ENCODE assay signal across 10 cellular contexts in genomic region chr1:22751124-22751531, GRCh38. TPM values are rescaled to one million over a fixed set of nuclear protein-coding genes. Genes with fewer than 3 reads are reported as not detected.
DNase-seq lines count a peak whose midpoint lies in the region; ATAC-seq and TF ChIP-seq lines count a peak whose summit lies in the region.
"Had no signal": no experiment of that assay in that cellular context is flagged by ENCODE, and none has a peak within 500 bp of the region (broad histone marks: within the 10 kb centered on the region; RNA-seq: fewer than 3 reads in every experiment).

No MANE protein-coding gene starts in this region.

- H3K9me3 ChIP-seq in gastroesophageal sphincter, result no peaks in the 10 kb centered on the region
- H3K9me3 ChIP-seq in thymus (ENCODE audit: control insufficient read depth), result no peaks in the 10 kb centered on the region
- H3K9me3 ChIP-seq in OCI-LY7 (ENCODE audit: low read length), result no peaks in the 10 kb centered on the region

- TF ChIP-seq POLR2A in gastroesophageal sphincter (IDR thresholded peaks at IDR 0.05), result no peak

- no peak overlapping the region for H3K4me2 ChIP-seq in OCI-LY7 (ENCODE audit: low read length)

- no peak overlapping the region for H2AFZ ChIP-seq in OCI-LY7 (ENCODE audit: low read length)

- no peak for TF ChIP-seq EP300 in gastroesophageal sphincter (IDR thresholded peaks at IDR 0.05)

- H3K9me2 ChIP-seq in OCI-LY7 (ENCODE audit: insufficient read depth, low read length), result no peaks in the 10 kb centered on the region

- no peak overlapping the region for H3K4me3 ChIP-seq in gastroesophageal sphincter
- no peak overlapping the region for H3K4me3 ChIP-seq in thymus (ENCODE audit: low read length)
- H3K4me3 ChIP-seq in OCI-LY7 (ENCODE audit: low read depth, low read length, poor library complexity, severe bottlenecking), result no peak overlapping the region

- ATAC-seq in gastroesophageal sphincter, result peak; percentile 2

- H3K4me1 ChIP-seq in gastroesophageal sphincter, result peaks cover 0 to 25% (median 6%) of the 10 kb centered on the region in 3 donors
- H3K4me1 ChIP-seq in thymus (ENCODE audit: control insufficient read depth, insufficient read depth, low read length), result no peaks in the 10 kb centered on the region
- H3K4me1 ChIP-seq in OCI-LY7 (ENCODE audit: insufficient read depth, low read length, poor library complexity, severe bottlenecking), result no peaks in the 10 kb centered on the region

- no peaks in the 10 kb centered on the region for H4K20me1 ChIP-seq in OCI-LY7 (ENCODE audit: insufficient read depth, low read length)

- no TSS peak for BruUV-seq in OCI-LY7 (replicated peaks; lab: Mats Ljungman, UMichigan)

- H3K27ac ChIP-seq in gastroesophageal sphincter (peak overlapping the region in 3 of 4 donors; percentile 3 to 66 (median 51)), thymus (ENCODE audit: low read depth) (peak overlapping the region; percentile 70), OCI-LY7 (ENCODE audit: low read depth, low read length, poor library complexity, severe bottlenecking) (no peak overlapping the region)

- intact Hi-C loops in OCI-LY7 (cut with micrococcal nuclease; ENCODE audit: unreplicated experiment), result no loop called here

- no peaks in the 10 kb centered on the region for H3K79me2 ChIP-seq in OCI-LY7 (ENCODE audit: insufficient read depth, low read depth, low read length)

- POLR2A ChIA-PET in OCI-LY7 (lab: Charles Lee) (no interaction called here), HEK293T (lab: Yijun Ruan, JAX) (no interaction called here)

- H3K27me3 ChIP-seq in gastroesophageal sphincter (peaks cover 4% of the 10 kb centered on the region), thymus (ENCODE audit: control insufficient read depth, insufficient read depth) (no peaks in the 10 kb centered on the region)

- DNase-seq in NCI-H187 (lab: John Stamatoyannopoulos, UW) (peak; percentile 4 to 53), NCI-H187 treated with DMSO at 0.1 percent for 48 hours (lab: John Stamatoyannopoulos, UW) (no peak), NCI-H526 treated with DMSO at 0.1 percent for 48 hours (lab: John Stamatoyannopoulos, UW) (peak; percentile 24), OCI-LY7 (ENCODE audit: low spot score) (no peak), NCI-H1105 treated with DMSO at 0.1 percent for 48 hours (lab: John Stamatoyannopoulos, UW) (no peak), HEK293T (ENCODE audit: extremely low spot score) (no peak)
- DNase-seq: kidney; stimulated activated CD4-positive, alpha-beta T cell treated with anti-CD3 and anti-CD28 coated beads, Interleukin-4, amount 100 ng/mL, for 1 hour had no signal

- WGBS in gastroesophageal sphincter (ENCODE audit: low coverage in 1 of 2), 2 donors, result 33 to 60% methylated on average over 1 of the region's 6 CpGs
- 96% methylated on average over 6 of the region's 6 CpGs for WGBS in thymus

- CTCF ChIA-PET in OCI-LY7 (lab: Charles Lee; ENCODE audit: unreplicated experiment) (no interaction called here), HEK293T (lab: Yijun Ruan, JAX) (interaction anchor here (0.6 kb wide), 1 partner anchor 76 kb away, joined by 3 read pairs; no protein-coding TSS in a partner anchor)

- no peaks in the 10 kb centered on the region for H3K36me3 ChIP-seq in gastroesophageal sphincter
- H3K36me3 ChIP-seq in thymus (ENCODE audit: control insufficient read depth, insufficient read depth), result no peaks in the 10 kb centered on the region
- no peaks in the 10 kb centered on the region for H3K36me3 ChIP-seq in OCI-LY7 (ENCODE audit: insufficient read depth, low read length)

- TF ChIP-seq CTCF in gastroesophageal sphincter (IDR thresholded peaks at IDR 0.05), result no peak
- TF ChIP-seq CTCF in OCI-LY7 (conservative IDR thresholded peaks at IDR 0.05; ENCODE audit: low read length), result no peak

TF ChIP-seq in HEK293T, 16 proteins besides CTCF, POLR2A, EP300 and RAD21:
- TF ChIP-seq ELF4 (IDR thresholded peaks at IDR 0.05), result no peak
- no peak for TF ChIP-seq BHLHE40 (IDR thresholded peaks at IDR 0.05; ENCODE audit: borderline replicate concordance)
- no peak for TF ChIP-seq PKNOX1 (IDR thresholded peaks at IDR 0.05)
- no peak for TF ChIP-seq SUZ12 (IDR thresholded peaks at IDR 0.05)
- TF ChIP-seq ZNF384 (IDR thresholded peaks at IDR 0.05), result no peak
- TF ChIP-seq FOXA1 (IDR thresholded peaks at IDR 0.05), result no peak
- no peak for TF ChIP-seq HDGF (IDR thresholded peaks at IDR 0.05; ENCODE audit: borderline replicate concordance)
- no peak for TF ChIP-seq NFRKB (IDR thresholded peaks at IDR 0.05)

RNA-seq across cellular contexts. Expression of gene EPHB2, which starts 40.5 kb away (rescaled TPM):
- 1 to 10 TPM; 2.0 to 5.9 (median 2.6) TPM for total RNA-seq in gastroesophageal sphincter
- 1.6 TPM for polyA plus RNA-seq in thymus
- total RNA-seq in OCI-LY7 (2014; rRNA removed; shearing (Covaris generic)), result 0.62 TPM in 1 of 2 replicates, not detected in the other
- total RNA-seq in OCI-LY7 (2022), result 0.53 and 0.59 TPM in 2 replicates

Comparison
In these comparisons a context has a peak if more than half of its experiments do, and no peak if none do; other contexts are left out.
1. DNase-seq: peak in NCI-H187 (2 of 2) and NCI-H526 treated with DMSO at 0.1 percent for 48 hours (single experiment); none in NCI-H187 treated with DMSO at 0.1 percent for 48 hours (single experiment), OCI-LY7 (single experiment), NCI-H1105 treated with DMSO at 0.1 percent for 48 hours (single experiment) and HEK293T (single experiment).